8 cellular contexts compared by ENCODE assay signal in genomic region chr6:17865798-17866725, GRCh38.
DNase-seq lines count a peak whose midpoint lies in the region; ATAC-seq and TF ChIP-seq lines count a peak whose summit lies in the region.

No MANE protein-coding gene starts in this region.

- peak; percentile 75 for DNase-seq in GM03348 (ENCODE audit: low spot score)
- DNase-seq in ascending aorta (ENCODE audit: low spot score in 2 of 2): peak; percentile 86 to 96
- DNase-seq in left ventricle myocardium superior: peak; percentile 67
- DNase-seq in retinal pigment epithelial cell (ENCODE audit: low read depth): peak; percentile 81
- no peak for DNase-seq in NCI-H524 (lab: John Stamatoyannopoulos, UW)
- no peak for DNase-seq in NCI-H82 treated with DMSO at 0.1 percent for 48 hours (lab: John Stamatoyannopoulos, UW; ENCODE audit: unreplicated experiment)
- no peak for DNase-seq in cerebellar cortex (ENCODE audit: low spot score)

- intact Hi-C loops in ascending aorta (cut with DNase I) (loop anchor here (2.0 to 5.0 kb wide), 3 partner anchors 41 to 176 kb away; partner anchors contain the start of gene KIF13A), left ventricle myocardium superior (cut with micrococcal nuclease) (loop anchor here (10.0 kb wide), 1 partner anchor 49 kb away; no protein-coding TSS in a partner anchor)

- H3K27ac ChIP-seq in ascending aorta: peak overlapping the region; percentile 78 to 92

- H3K4me1 ChIP-seq in ascending aorta: peaks cover 16 to 40% of the 10 kb centered on the region in 2 donors

- no peak overlapping the region for H3K4me3 ChIP-seq in ascending aorta
- no peak overlapping the region for H3K4me3 ChIP-seq in retinal pigment epithelial cell (ENCODE audit: low read length)

- no peaks in the 10 kb centered on the region for H3K27me3 ChIP-seq in ascending aorta

- no peaks in the 10 kb centered on the region for H3K36me3 ChIP-seq in ascending aorta

- ATAC-seq in left ventricle myocardium superior (peak; percentile 89), GM21367 (IDR thresholded peaks at IDR 0.05; ENCODE audit: unreplicated experiment) (no peak)

- no peaks in the 10 kb centered on the region for H3K9me3 ChIP-seq in ascending aorta

- no peak for TF ChIP-seq CTCF in ascending aorta (IDR thresholded peaks at IDR 0.05)
- TF ChIP-seq CTCF in retinal pigment epithelial cell (conservative IDR thresholded peaks at IDR 0.05; ENCODE audit: low read depth, low read length): no peak

Comparison
In these comparisons a context has a peak if more than half of its experiments do, and no peak if none do; other contexts are left out.
1. DNase-seq: peak in GM03348 (single experiment), ascending aorta (2 of 2), left ventricle myocardium superior (single experiment) and retinal pigment epithelial cell (single experiment); none in NCI-H524 (0 of 2), NCI-H82 treated with DMSO at 0.1 percent for 48 hours (single experiment) and cerebellar cortex (single experiment).